ENCODE assay signal across 8 cellular contexts in the genomic region with DNA sequence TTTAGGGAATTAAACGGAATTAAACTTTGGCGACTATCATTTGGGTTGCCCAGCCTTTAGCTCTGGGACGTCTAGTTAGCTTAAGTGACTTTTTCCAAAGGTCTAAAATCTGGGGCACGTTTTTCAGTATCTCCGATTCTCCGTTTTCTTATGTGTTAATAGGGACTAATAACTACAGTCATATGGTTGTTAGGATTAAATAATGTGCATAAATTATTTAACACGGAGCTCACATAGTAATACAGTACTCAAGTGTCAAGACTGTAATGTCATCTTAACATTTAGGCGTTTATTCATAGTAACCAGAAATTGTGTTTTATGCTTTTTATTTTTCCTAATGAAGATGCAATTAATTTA. TPM values are rescaled to one million over a fixed set of nuclear protein-coding genes. Genes with fewer than 3 reads are reported as not detected.
DNase-seq lines count a peak whose midpoint lies in the region; ATAC-seq, FAIRE-seq and TF ChIP-seq lines count a peak whose summit lies in the region.

No MANE protein-coding gene starts in this region.

- H3K4me2 ChIP-seq in IMR-90 (ENCODE audit: low read depth, low read length) = peak overlapping the region; percentile 85

- TF ChIP-seq CTCF in IMR-90 (conservative IDR thresholded peaks at IDR 0.05; ENCODE audit: low read depth, low read length) (no peak), neutrophil (IDR thresholded peaks at IDR 0.05) (no peak), GM13976 (IDR thresholded peaks at IDR 0.05; ENCODE audit: borderline replicate concordance, control extremely low read depth, extremely low read depth, insufficient read depth, missing control alignments) (no peak)

- TF ChIP-seq RAD21 in IMR-90 (IDR thresholded peaks at IDR 0.05; ENCODE audit: low read length) = no peak

- H3K27ac ChIP-seq in IMR-90 (ENCODE audit: insufficient read depth, low read length) (peak overlapping the region; percentile 57), duodenal mucosa (ENCODE audit: low read depth, low read length) (no peak overlapping the region), neutrophil (peak overlapping the region; percentile 57)

- H3K27me3 ChIP-seq in IMR-90 (ENCODE audit: control insufficient read depth, insufficient read depth, low read length) (no peaks in the 10 kb centered on the region), duodenal mucosa (ENCODE audit: control insufficient read depth in 1 of 2, insufficient read depth in 2 of 2, low read length in 2 of 2) (no peaks in the 10 kb centered on the region), neutrophil (no peaks in the 10 kb centered on the region)

- H2BK20ac ChIP-seq in IMR-90 (ENCODE audit: low read depth, low read length) = no peak overlapping the region

- H2AK9ac ChIP-seq in IMR-90 (replicated peaks; ENCODE audit: low read depth, low read length, poor library complexity) = no peak overlapping the region

- H3K4me3 ChIP-seq in IMR-90 (ENCODE audit: insufficient read depth, low read depth, low read length) (peak overlapping the region; percentile 60), duodenal mucosa (ENCODE audit: low read depth in 1 of 2, low read length in 2 of 2) (peak overlapping the region; percentile 71 to 87), neutrophil (ENCODE audit: low read depth in 1 of 2, low read length in 1 of 2) (peak overlapping the region; percentile 71 to 75)

- intact Hi-C loops in IMR-90 (cut with micrococcal nuclease) = loop anchor here (10.0 kb wide), 1 partner anchor 449 kb away; no protein-coding TSS in a partner anchor

- 0 out of 2 replicates have a peak overlapping the region, but pooled peaks have one; percentile 6 for H3K4ac ChIP-seq in IMR-90 (ENCODE audit: low read depth, low read length)

- peak overlapping the region; percentile 81; the same call in 2 of the 3 replicates for H2BK15ac ChIP-seq in IMR-90 (ENCODE audit: low read depth, low read length)

- H4K20me1 ChIP-seq in IMR-90 (ENCODE audit: insufficient read depth, low read length) = no peaks in the 10 kb centered on the region

- BruUV-seq in IMR-90 (replicated peaks; lab: Mats Ljungman, UMichigan) = no TSS peak

- POLR2A ChIA-PET in IMR-90 (lab: Charles Lee; ENCODE audit: unreplicated experiment) = interaction anchor here (0.6 kb wide), 1 partner anchor 133 kb away, joined by 4 read pairs; no protein-coding TSS in a partner anchor

- peak overlapping the region; percentile 48; the same call in 1 of the 2 replicates for H4K91ac ChIP-seq in IMR-90 (ENCODE audit: insufficient read depth, low read depth, low read length)

- H3K18ac ChIP-seq in IMR-90 (ENCODE audit: low read depth, low read length) = peak overlapping the region; percentile 44; the same call in 1 of the 2 replicates

- DNase-seq in IMR-90 (no peak), HTR-8/SVneo (ENCODE audit: insufficient read length, low spot score) (no peak), GM13976 (ENCODE audit: low spot score) (no peak), SW480 (ENCODE audit: low spot score) (no peak)
- DNase-seq in stimulated activated naive CD4-positive, alpha-beta T cell (lab: John Stamatoyannopoulos, UW) = no peak

- H2AFZ ChIP-seq in IMR-90 (replicated peaks; ENCODE audit: low read length, poor library complexity) = peak overlapping the region; percentile 84

- H3K9ac ChIP-seq in ES-I3 (ENCODE audit: low read depth, low read length) = peak overlapping the region; percentile 95
- H3K9ac ChIP-seq in IMR-90 (ENCODE audit: low read depth, low read length) = peak overlapping the region; percentile 69; the same call in 1 of the 2 replicates
- peak overlapping the region; percentile 72 to 87 for H3K9ac ChIP-seq in duodenal mucosa (ENCODE audit: low read depth in 1 of 2, low read length in 2 of 2)

- H3K79me1 ChIP-seq in IMR-90 (ENCODE audit: low read depth in 1 of 2, low read length in 2 of 2) = peaks cover 4 to 16% of the 10 kb centered on the region in 2 experiments; a peak in 3 of 4 replicates

- H3K36me3 ChIP-seq in ES-I3 (ENCODE audit: insufficient read depth, low read length) = peaks cover 15% of the 10 kb centered on the region
- peaks cover 2% of the 10 kb centered on the region; the same call in 1 of the 2 replicates for H3K36me3 ChIP-seq in IMR-90 (ENCODE audit: control insufficient read depth, insufficient read depth, low read length)
- H3K36me3 ChIP-seq in duodenal mucosa (ENCODE audit: control insufficient read depth in 1 of 2, insufficient read depth in 2 of 2, low read length in 2 of 2) = peaks cover 0 to 12% of the 10 kb centered on the region in 2 donors
- no peaks in the 10 kb centered on the region for H3K36me3 ChIP-seq in neutrophil

- peak overlapping the region; percentile 51 to 67; a peak in 3 of 4 replicates for H4K8ac ChIP-seq in IMR-90 (ENCODE audit: low read depth in 2 of 2, low read length in 2 of 2)

- H3K4me1 ChIP-seq in ES-I3 (ENCODE audit: insufficient read depth, low read length) (peaks cover 7% of the 10 kb centered on the region), IMR-90 (ENCODE audit: control insufficient read depth, insufficient read depth, low read length) (peaks cover 4% of the 10 kb centered on the region), duodenal mucosa (ENCODE audit: control insufficient read depth in 1 of 2, insufficient read depth in 2 of 2, low read length in 2 of 2) (peaks cover 3 to 9% of the 10 kb centered on the region in 2 donors), neutrophil (ENCODE audit: control insufficient read depth in 1 of 2, insufficient read depth in 1 of 2, low read depth in 1 of 2, low read length in 1 of 2) (peaks cover 24 to 26% of the 10 kb centered on the region in 2 experiments)

- H2AK5ac ChIP-seq in IMR-90 (ENCODE audit: low read depth, low read length) = no peak overlapping the region

- WGBS in IMR-90 (ENCODE audit: extremely low coverage in 2 of 2, insufficient read length in 1 of 2), 2 experiments = 0% methylated on average over 2 of the region's 8 CpGs; no CpG with 5 or more reads in 1 of the 2 experiments

- in situ Hi-C loops in IMR-90 (cut with MboI; ENCODE audit: low sequenced_read_pairs) = no loop called here
- in situ Hi-C loops in GM13976 (cut with MboI; ENCODE audit: low sequenced_read_pairs, unreplicated experiment) = no loop called here

- no peaks in the 10 kb centered on the region for H3K9me1 ChIP-seq in IMR-90 (ENCODE audit: insufficient read depth, low read length)

- CTCF ChIA-PET in IMR-90 (lab: Yijun Ruan, JAX) = no interaction called here

- peak overlapping the region; percentile 64 for H2BK120ac ChIP-seq in IMR-90 (ENCODE audit: low read depth, low read length)

- H4K5ac ChIP-seq in IMR-90 (ENCODE audit: low read depth, low read length) = peak overlapping the region; percentile 39; the same call in 1 of the 2 replicates

- peak overlapping the region; percentile 90 for H3K56ac ChIP-seq in IMR-90 (ENCODE audit: extremely low read depth, insufficient read depth, low read length)

- FAIRE-seq in HTR-8/SVneo (lab: Jason Lieb, UNC) = no peak

- no peak for ATAC-seq in IMR-90 (ENCODE audit: low read depth)

- peak overlapping the region; percentile 82 for H3K23ac ChIP-seq in IMR-90 (ENCODE audit: low read depth, low read length)

- peak overlapping the region; percentile 66; the same call in 1 of the 2 replicates for H3K14ac ChIP-seq in IMR-90 (replicated peaks; ENCODE audit: low read depth, low read length)

- H3K9me3 ChIP-seq in ES-I3 (ENCODE audit: control insufficient read depth, insufficient read depth, low read length) (no peaks in the 10 kb centered on the region), IMR-90 (ENCODE audit: control insufficient read depth, insufficient read depth, low read length) (no peaks in the 10 kb centered on the region), duodenal mucosa (ENCODE audit: control insufficient read depth in 1 of 2, low read length in 2 of 2) (no peaks in the 10 kb centered on the region), neutrophil (no peaks in the 10 kb centered on the region)

- dilution Hi-C loops in IMR-90 (cut with HindIII; ENCODE audit: low sequenced_read_pairs, unreplicated experiment) = no loop called here

- peak overlapping the region; percentile 65 for H2BK5ac ChIP-seq in IMR-90 (ENCODE audit: low read depth, low read length, poor library complexity, severe bottlenecking)

- TF ChIP-seq POLR2A in IMR-90 (IDR thresholded peaks at IDR 0.05; ENCODE audit: low read depth, low read length) = no peak

TF ChIP-seq in IMR-90, 13 proteins besides CTCF, POLR2A, EP300 and RAD21 (continues in another document):
- TF ChIP-seq RFX5 (IDR thresholded peaks at IDR 0.05; ENCODE audit: low read depth, low read length) (no peak), MAZ (IDR thresholded peaks at IDR 0.05; ENCODE audit: borderline replicate concordance, low read depth, low read length) (no peak), MXI1 (IDR thresholded peaks at IDR 0.05; ENCODE audit: borderline replicate concordance, low read depth, low read length) (no peak), SMC3 (IDR thresholded peaks at IDR 0.05; ENCODE audit: low read depth, low read length) (no peak), USF2 (IDR thresholded peaks at IDR 0.05; ENCODE audit: low read depth, low read length) (no peak)

RNA-seq across cellular contexts. Expression of gene CCNA2, which starts 0.5 kb away (rescaled TPM):
- total RNA-seq in IMR-90 (2012; rRNA removed) = 54.3 and 59.7 TPM in 2 replicates
- 21.3 and 22.8 TPM in 2 replicates for polyA plus RNA-seq in IMR-90 (2012; rRNA removed)
- 6.7 and 10.4 TPM in 2 replicates for polyA plus RNA-seq in IMR-90 (2012; cell fraction: cytosol; rRNA removed)
- 5.3 and 8.3 TPM in 2 replicates for polyA plus RNA-seq in IMR-90 (2012; cell fraction: nucleus; rRNA removed; ENCODE audit: low replicate concordance)

RNA-seq across cellular contexts. Expression of gene EXOSC9, which starts 23.0 kb away (rescaled TPM):
- total RNA-seq in IMR-90 (2012; rRNA removed) = 47.5 and 85.8 TPM in 2 replicates
- 27.3 and 34.7 TPM in 2 replicates for polyA plus RNA-seq in IMR-90 (2012; rRNA removed)
- polyA plus RNA-seq in IMR-90 (2012; cell fraction: cytosol; rRNA removed) = 3.8 and 4.3 TPM in 2 replicates
- polyA plus RNA-seq in IMR-90 (2012; cell fraction: nucleus; rRNA removed; ENCODE audit: low replicate concordance) = 5.7 and 33.2 TPM in 2 replicates

RNA-seq across cellular contexts. Expression of gene BBS7, which starts 46.1 kb away (rescaled TPM):
- total RNA-seq in IMR-90 (2012; rRNA removed) = 29.4 and 32.3 TPM in 2 replicates
- 18.3 and 23.0 TPM in 2 replicates for polyA plus RNA-seq in IMR-90 (2012; rRNA removed)
- 20.8 and 43.8 TPM in 2 replicates for polyA plus RNA-seq in IMR-90 (2012; cell fraction: cytosol; rRNA removed)
- 16.3 and 30.7 TPM in 2 replicates for polyA plus RNA-seq in IMR-90 (2012; cell fraction: nucleus; rRNA removed; ENCODE audit: low replicate concordance)

RNA-seq across cellular contexts. Expression of gene SMIM43, which starts 59.2 kb away (rescaled TPM):
- 1.4 TPM in 2 replicates for total RNA-seq in IMR-90 (2012; rRNA removed)
- 2.0 and 2.8 TPM in 2 replicates for polyA plus RNA-seq in IMR-90 (2012; rRNA removed)
- 0.68 and 0.71 TPM in 2 replicates for polyA plus RNA-seq in IMR-90 (2012; cell fraction: cytosol; rRNA removed)
- 1.1 and 4.1 TPM in 2 replicates for polyA plus RNA-seq in IMR-90 (2012; cell fraction: nucleus; rRNA removed; ENCODE audit: low replicate concordance)
